19 cellular contexts compared by ENCODE assay signal in genomic region chr15:57951328-57951932, GRCh38.
DNase-seq lines count a peak whose midpoint lies in the region; ATAC-seq, FAIRE-seq and TF ChIP-seq lines count a peak whose summit lies in the region.
"Had no signal": no experiment of that assay in that cellular context is flagged by ENCODE, and none has a peak within 500 bp of the region (broad histone marks: within the 10 kb centered on the region; RNA-seq: fewer than 3 reads in every experiment).

No MANE protein-coding gene starts in this region.

- H2AFZ ChIP-seq in MM.1S (ENCODE audit: low read length) (0 out of 2 replicates have a peak overlapping the region, but pooled peaks have one; percentile 1), K562 (ENCODE audit: low read depth, low read length) (no peak overlapping the region)
- H2AFZ ChIP-seq: GM23338 had no signal

- H3K4me1 ChIP-seq in MM.1S (ENCODE audit: low read length) = no peaks in the 10 kb centered on the region
- peaks cover 0 to 19% of the 10 kb centered on the region in 2 experiments; a peak in 3 of 5 replicates for H3K4me1 ChIP-seq in K562 (replicated peaks in 1 of 2; ENCODE audit: control insufficient read depth in 2 of 2, insufficient read depth in 2 of 2, low read length in 2 of 2)

- in situ Hi-C loops in K562 (cut with MboI) = no loop called here

- H3K4me3 ChIP-seq in MM.1S (ENCODE audit: low read length) (no peak overlapping the region), K562 (no peak overlapping the region)
- H3K4me3 ChIP-seq: GM23338 had no signal

- no peak for TF ChIP-seq CTCF in MM.1S (IDR thresholded peaks at IDR 0.05; ENCODE audit: low read length)
- TF ChIP-seq CTCF in K562 (IDR thresholded peaks at IDR 0.05 in 2 of 3, conservative IDR thresholded peaks at IDR 0.05 in 1 of 3; ENCODE audit: insufficient read depth in 2 of 3, low read depth in 1 of 3, low read length in 3 of 3) = no peak
- TF ChIP-seq CTCF in nephron progenitor cell (IDR thresholded peaks at IDR 0.05) = no peak

- H3K27me3 Mint-ChIP-seq in nephron progenitor cell (ENCODE audit: low read depth, poor library complexity) = peaks cover 4% of the 10 kb centered on the region
- H3K27me3 Mint-ChIP-seq in activated CD8-positive, alpha-beta memory T cell treated with anti-CD3 and anti-CD28 coated beads, Interleukin-2, amount 10 ng/mL, durations not matched to agents 7 days and 5 days = peaks cover 11% of the 10 kb centered on the region
- H3K27me3 Mint-ChIP-seq: CD4-positive, CD25-positive, alpha-beta regulatory T cell had no signal

- CTCF ChIA-PET in K562 (lab: Yijun Ruan, JAX; ENCODE audit: low intra/inter-chr PET ratio) = no interaction called here
- CTCF ChIA-PET in activated CD8-positive, alpha-beta memory T cell treated with anti-CD3 and anti-CD28 coated beads, Interleukin-2, amount 10 ng/mL, durations not matched to agents 7 days and 5 days (lab: Charles Lee) = no interaction called here

- no peak for TF ChIP-seq EP300 in K562 (IDR thresholded peaks at IDR 0.05; ENCODE audit: low read length)

- H3K9me3 ChIP-seq in MM.1S (replicated peaks; ENCODE audit: insufficient read depth, low read length) (no peaks in the 10 kb centered on the region), K562 (replicated peaks; ENCODE audit: control insufficient read depth, insufficient read depth, low read depth, low read length) (no peaks in the 10 kb centered on the region)
- H3K9me3 ChIP-seq: BE2C had no signal

- H3K9me1 ChIP-seq in K562 (ENCODE audit: control insufficient read depth, insufficient read depth, low read length) = no peaks in the 10 kb centered on the region

- peak overlapping the region; percentile 13 for H3K27ac Mint-ChIP-seq in nephron progenitor cell
- no peak overlapping the region for H3K27ac Mint-ChIP-seq in activated CD8-positive, alpha-beta memory T cell treated with anti-CD3 and anti-CD28 coated beads, Interleukin-2, amount 10 ng/mL, durations not matched to agents 7 days and 5 days
- H3K27ac Mint-ChIP-seq: CD4-positive, CD25-positive, alpha-beta regulatory T cell; CD8-positive, alpha-beta memory T cell; GM23338 had no signal

- H3K79me2 ChIP-seq in MM.1S (ENCODE audit: low read length) (no peaks in the 10 kb centered on the region), K562 (ENCODE audit: control insufficient read depth, insufficient read depth, low read length) (no peaks in the 10 kb centered on the region)

- no peak overlapping the region for H3K4me3 Mint-ChIP-seq in nephron progenitor cell
- no peak overlapping the region for H3K4me3 Mint-ChIP-seq in activated CD8-positive, alpha-beta memory T cell treated with anti-CD3 and anti-CD28 coated beads, Interleukin-2, amount 10 ng/mL, durations not matched to agents 7 days and 5 days
- H3K4me3 Mint-ChIP-seq: CD4-positive, CD25-positive, alpha-beta regulatory T cell; CD8-positive, alpha-beta memory T cell; GM23338 had no signal

- no peak for TF ChIP-seq POLR2A in K562 (conservative IDR thresholded peaks at IDR 0.05)

- H3K9me3 Mint-ChIP-seq in nephron progenitor cell = no peaks in the 10 kb centered on the region
- H3K9me3 Mint-ChIP-seq in activated CD8-positive, alpha-beta memory T cell treated with anti-CD3 and anti-CD28 coated beads, Interleukin-2, amount 10 ng/mL, durations not matched to agents 7 days and 5 days (ENCODE audit: low read depth) = no peaks in the 10 kb centered on the region
- H3K9me3 Mint-ChIP-seq: CD8-positive, alpha-beta memory T cell; GM23338 had no signal

- H3K27ac ChIP-seq in MM.1S (ENCODE audit: low read length) (no peak overlapping the region), K562 (ENCODE audit: extremely low read depth, low read depth, low read length) (no peak overlapping the region)
- H3K27ac ChIP-seq: HL-60 had no signal

- no peak overlapping the region for H3K9ac ChIP-seq in MM.1S (ENCODE audit: low read length)
- H3K9ac ChIP-seq in K562 (ENCODE audit: insufficient read depth in 1 of 2, low read depth in 2 of 2, low read length in 2 of 2) = no peak overlapping the region

- no peaks in the 10 kb centered on the region for H3F3A ChIP-seq in MM.1S (ENCODE audit: insufficient read depth, low read length)

- intact Hi-C loops in K562 (cut with micrococcal nuclease) = no loop called here

- H3K27me3 ChIP-seq in MM.1S (replicated peaks; ENCODE audit: insufficient read depth, low read length) = no peaks in the 10 kb centered on the region
- no peaks in the 10 kb centered on the region for H3K27me3 ChIP-seq in K562 (ENCODE audit: control insufficient read depth in 2 of 2, insufficient read depth in 2 of 2, low read length in 2 of 2)
- H3K27me3 ChIP-seq: BE2C had no signal

- no peak for TF ChIP-seq RAD21 in K562 (CRISPR knock-in tag; conservative IDR thresholded peaks at IDR 0.05 in 1 of 2, IDR thresholded peaks at IDR 0.05 in 1 of 2)

- POLR2A ChIA-PET in K562 (lab: Yijun Ruan, JAX) = interaction anchor here (0.5 to 1.6 kb wide), 4 partner anchors 8 to 1918 kb away, joined by 3 to 9 read pairs (median 4); partner anchors contain the start of gene POLR2M

- DNase-seq in MM.1S = no peak
- DNase-seq in K562 (ENCODE audit: extremely low read depth in 1 of 4, low spot score in 3 of 4) = peak in 1 of 4 experiments; percentile 23
- DNase-seq in nephron progenitor cell = no peak
- no peak for DNase-seq in activated CD8-positive, alpha-beta memory T cell treated with anti-CD3 and anti-CD28 coated beads, Interleukin-2, amount 10 ng/mL, durations not matched to agents 7 days and 5 days
- no peak for DNase-seq in stimulated activated naive CD4-positive, alpha-beta T cell treated with Interleukin-2 at 50 U/mL for 16 hours (lab: John Stamatoyannopoulos, UW)
- DNase-seq: ACHN; BE2C; C1 segment of cervical spinal cord; CD4-positive, CD25-positive, alpha-beta regulatory T cell; CD8-positive, alpha-beta memory T cell; COR-L47; H7 had no signal

- H3K36me3 Mint-ChIP-seq in nephron progenitor cell (ENCODE audit: low read depth) = peaks cover 10% of the 10 kb centered on the region
- no peaks in the 10 kb centered on the region for H3K36me3 Mint-ChIP-seq in activated CD8-positive, alpha-beta memory T cell treated with anti-CD3 and anti-CD28 coated beads, Interleukin-2, amount 10 ng/mL, durations not matched to agents 7 days and 5 days
- H3K36me3 Mint-ChIP-seq: CD4-positive, CD25-positive, alpha-beta regulatory T cell; CD8-positive, alpha-beta memory T cell had no signal

- peaks cover 75% of the 10 kb centered on the region for H3K4me1 Mint-ChIP-seq in nephron progenitor cell
- H3K4me1 Mint-ChIP-seq in activated CD8-positive, alpha-beta memory T cell treated with anti-CD3 and anti-CD28 coated beads, Interleukin-2, amount 10 ng/mL, durations not matched to agents 7 days and 5 days = no peaks in the 10 kb centered on the region
- H3K4me1 Mint-ChIP-seq: CD4-positive, CD25-positive, alpha-beta regulatory T cell; CD8-positive, alpha-beta memory T cell had no signal

- H4K20me1 ChIP-seq in MM.1S (ENCODE audit: insufficient read depth, low read length) (no peaks in the 10 kb centered on the region), K562 (replicated peaks; ENCODE audit: control insufficient read depth, insufficient read depth, low read length) (no peaks in the 10 kb centered on the region)

- 48% methylated on average over 7 of the region's 7 CpGs for whole genome bisulfite sequencing in K562 (ENCODE audit: insufficient coverage, low coverage, missing lambda C conversion rate)

- no peaks in the 10 kb centered on the region for H3K36me3 ChIP-seq in MM.1S (replicated peaks; ENCODE audit: insufficient read depth, low read length)
- peaks cover 34% of the 10 kb centered on the region; the same call in 2 of the 3 replicates for H3K36me3 ChIP-seq in K562 (ENCODE audit: control insufficient read depth, insufficient read depth, low read length)
- H3K36me3 ChIP-seq: BE2C had no signal

- ATAC-seq in K562 (peak; percentile 22), GM21423 (IDR thresholded peaks at IDR 0.05; ENCODE audit: unreplicated experiment) (no peak)
- ATAC-seq in activated CD8-positive, alpha-beta memory T cell treated with anti-CD3 and anti-CD28 coated beads, Interleukin-2, amount 10 ng/mL, durations not matched to agents 7 days and 5 days = no peak
- ATAC-seq: GM23338 had no signal

- H3K4me2 ChIP-seq in MM.1S (ENCODE audit: low read depth, low read length) (no peak overlapping the region), K562 (ENCODE audit: insufficient read depth, low read length) (no peak overlapping the region)
- H3K4me2 ChIP-seq: GM23338 had no signal

- no TSS peak for BruUV-seq in K562 (replicated peaks; lab: Mats Ljungman, UMichigan)

- peak; percentile 56 for FAIRE-seq in K562 (lab: Jason Lieb, UNC)
- FAIRE-seq: A204.1, D721Med, G401.6, GM12891 had no signal

- no peaks in the 10 kb centered on the region for H3K9me2 ChIP-seq in MM.1S (replicated peaks; ENCODE audit: insufficient read depth, low read length)

TF ChIP-seq in K562, 482 proteins besides CTCF, POLR2A, EP300 and RAD21 (continues in another document):
- TF ChIP-seq NR4A1 (CRISPR knock-in tag; IDR thresholded peaks at IDR 0.05) = no peak
- 0 out of 2 replicates have a peak, but pooled peaks have one; percentile 41 for TF ChIP-seq NR4A1 (tag; IDR thresholded peaks at IDR 0.05)
- peak; percentile 9; the same call in 1 of the 2 replicates for TF ChIP-seq MEF2D (tag; conservative IDR thresholded peaks at IDR 0.05; ENCODE audit: low read depth)
